8 cellular contexts compared by ENCODE assay signal in genomic region chr2:191020221-191020741, GRCh38. TPM values are rescaled to one million over a fixed set of nuclear protein-coding genes. Genes with fewer than 3 reads are reported as not detected.
DNase-seq lines count a peak whose midpoint lies in the region; ATAC-seq and TF ChIP-seq lines count a peak whose summit lies in the region.

No MANE protein-coding gene starts in this region.

- peak overlapping the region; percentile 83 to 98 (median 95) for H3K27ac ChIP-seq in BLaER1 treated with 17β-estradiol and CSF1 and Interleukin-3, amounts not matched to agents 10 nM and 100 nM
- H3K27ac ChIP-seq in left lung = peak overlapping the region; percentile 95 to 96

- peak overlapping the region; percentile 65 to 79 (median 68) for H3K4me3 ChIP-seq in BLaER1 treated with 17β-estradiol and CSF1 and Interleukin-3, amounts not matched to agents 10 nM and 100 nM
- H3K4me3 ChIP-seq in left lung = peak overlapping the region; percentile 61 to 70

- H3K9ac ChIP-seq in BLaER1 treated with 17β-estradiol and CSF1 and Interleukin-3, amounts not matched to agents 10 nM and 100 nM = peak overlapping the region; percentile 84 to 93 (median 89)

- peak; percentile 83 to 94 for DNase-seq in NCI-H524 (lab: John Stamatoyannopoulos, UW)
- peak; percentile 96 for DNase-seq in activated CD4-positive, alpha-beta T cell treated with anti-CD3 and anti-CD28 coated beads for 48 hours
- peak; percentile 83 for DNase-seq in cortex of kidney (lab: John Stamatoyannopoulos, UW)
- peak; percentile 94 to 97 for DNase-seq in left lung
- peak; percentile 94 for DNase-seq in stimulated activated CD4-positive, alpha-beta T cell treated with anti-CD3 and anti-CD28 coated beads, Interleukin-2, amount 100 ng/mL, for 4 hours (ENCODE audit: low read depth)

- H3K4me1 ChIP-seq in BLaER1 treated with 17β-estradiol and CSF1 and Interleukin-3, amounts not matched to agents 10 nM and 100 nM = peaks cover 19 to 68% (median 32%) of the 10 kb centered on the region in 10 experiments
- peaks cover 0 to 43% of the 10 kb centered on the region in 2 donors for H3K4me1 ChIP-seq in left lung

- H3K36me3 ChIP-seq in BLaER1 treated with 17β-estradiol and CSF1 and Interleukin-3, amounts not matched to agents 10 nM and 100 nM = no peaks in the 10 kb centered on the region
- H3K36me3 ChIP-seq in left lung = no peaks in the 10 kb centered on the region

- H3K4me2 ChIP-seq in BLaER1 treated with 17β-estradiol and CSF1 and Interleukin-3, amounts not matched to agents 10 nM and 100 nM = peak overlapping the region; percentile 84 to 99 (median 91)

- no peaks in the 10 kb centered on the region for H4K20me1 ChIP-seq in BLaER1 treated with 17β-estradiol and CSF1 and Interleukin-3, amounts not matched to agents 10 nM and 100 nM

- peak in 1 of 2 donors; percentile 51 for TF ChIP-seq CTCF in left lung (IDR thresholded peaks at IDR 0.05)

- no peaks in the 10 kb centered on the region; a peak in 1 of 22 replicates for H3K9me3 ChIP-seq in BLaER1 treated with 17β-estradiol and CSF1 and Interleukin-3, amounts not matched to agents 10 nM and 100 nM (replicated peaks in 1 of 11)
- no peaks in the 10 kb centered on the region for H3K9me3 ChIP-seq in left lung

- peak; percentile 86 for ATAC-seq in GM19324 (IDR thresholded peaks at IDR 0.05; ENCODE audit: low FRiP score, unreplicated experiment)
- ATAC-seq in HG03457 (IDR thresholded peaks at IDR 0.05; ENCODE audit: unreplicated experiment) = peak; percentile 57
- peak; percentile 97 for ATAC-seq in left lung

- no peaks in the 10 kb centered on the region for H3K27me3 ChIP-seq in BLaER1 treated with 17β-estradiol and CSF1 and Interleukin-3, amounts not matched to agents 10 nM and 100 nM
- H3K27me3 ChIP-seq in left lung = no peaks in the 10 kb centered on the region

- intact Hi-C loops in left lung (cut with DNase I) = no loop called here

RNA-seq across cellular contexts. Expression of gene STAT1, which starts 6.3 kb away (rescaled TPM):
- 100 to 1,000 TPM; 118 to 144 TPM for total RNA-seq in left lung

Comparison
In these comparisons a context has a peak if more than half of its experiments do, and no peak if none do; other contexts are left out.
1. Peak in every context shown above with its lines: DNase-seq, ATAC-seq, H3K4me3 ChIP-seq and H3K27ac ChIP-seq.